10 cellular contexts compared by ENCODE assay signal in genomic region chr10:132616170-132616994, GRCh38.
DNase-seq lines count a peak whose midpoint lies in the region; ATAC-seq and TF ChIP-seq lines count a peak whose summit lies in the region.
"Had no signal": no experiment of that assay in that cellular context is flagged by ENCODE, and none has a peak within 500 bp of the region (broad histone marks: within the 10 kb centered on the region; RNA-seq: fewer than 3 reads in every experiment).

No MANE protein-coding gene starts in this region.

- H3K27ac Mint-ChIP-seq in CD8-positive, alpha-beta T cell = peak overlapping the region; percentile 91
- peak overlapping the region; percentile 87 for H3K27ac Mint-ChIP-seq in activated CD8-positive, alpha-beta T cell treated with anti-CD3 and anti-CD28 coated beads, Interleukin-2, amount 10 ng/mL, durations not matched to agents 7 days and 5 days
- peak overlapping the region; percentile 89 for H3K27ac Mint-ChIP-seq in central memory CD8-positive, alpha-beta T cell (ENCODE audit: low read depth)

- H3K9me3 ChIP-seq in CD8-positive, alpha-beta T cell (ENCODE audit: low read length) = peaks cover 7% of the 10 kb centered on the region

- DNase-seq in CD8-positive, alpha-beta T cell = peak; percentile 30 to 87 (median 42)
- peak; percentile 65 for DNase-seq in activated CD8-positive, alpha-beta T cell treated with anti-CD3 and anti-CD28 coated beads, Interleukin-2, amount 10 ng/mL, durations not matched to agents 7 days and 5 days
- DNase-seq in central memory CD8-positive, alpha-beta T cell (ENCODE audit: low spot score in 2 of 2) = peak; percentile 54 to 76
- peak; percentile 56 for DNase-seq in stimulated activated CD4-positive, alpha-beta T cell treated with anti-CD3 and anti-CD28 coated beads, Interleukin-4, amount 100 ng/mL, for 24 hours
- DNase-seq in AML-193 (lab: John Stamatoyannopoulos, UW) = no peak

- ATAC-seq in CD8-positive, alpha-beta T cell = peak; percentile 86
- peak; percentile 63 for ATAC-seq in activated CD8-positive, alpha-beta T cell treated with anti-CD3 and anti-CD28 coated beads, Interleukin-2, amount 10 ng/mL, durations not matched to agents 7 days and 5 days
- peak; percentile 89 for ATAC-seq in central memory CD8-positive, alpha-beta T cell (replicated peaks; ENCODE audit: extremely low read depth, poor library complexity, severe bottlenecking)
- ATAC-seq in HG02938 (IDR thresholded peaks at IDR 0.05; ENCODE audit: unreplicated experiment) = no peak
- ATAC-seq in HG02678 (IDR thresholded peaks at IDR 0.05; ENCODE audit: unreplicated experiment) = no peak
- no peak for ATAC-seq in HG03520 (IDR thresholded peaks at IDR 0.05; ENCODE audit: unreplicated experiment)
- ATAC-seq: Right ventricle myocardium inferior had no signal

- POLR2A ChIA-PET in CD8-positive, alpha-beta T cell (lab: Charles Lee) = no interaction called here
- POLR2A ChIA-PET in activated CD8-positive, alpha-beta T cell treated with anti-CD3 and anti-CD28 coated beads, Interleukin-2, amount 10 ng/mL, durations not matched to agents 7 days and 5 days (lab: Charles Lee) = no interaction called here

- peaks cover 25% of the 10 kb centered on the region for H3K9me3 Mint-ChIP-seq in CD8-positive, alpha-beta T cell
- H3K9me3 Mint-ChIP-seq in activated CD8-positive, alpha-beta T cell treated with anti-CD3 and anti-CD28 coated beads, Interleukin-2, amount 10 ng/mL, durations not matched to agents 7 days and 5 days (ENCODE audit: insufficient read depth) = peaks cover 35% of the 10 kb centered on the region
- H3K9me3 Mint-ChIP-seq in central memory CD8-positive, alpha-beta T cell = peaks cover 7% of the 10 kb centered on the region

- peaks cover 28% of the 10 kb centered on the region for H3K4me1 Mint-ChIP-seq in CD8-positive, alpha-beta T cell (ENCODE audit: low read depth)
- H3K4me1 Mint-ChIP-seq in activated CD8-positive, alpha-beta T cell treated with anti-CD3 and anti-CD28 coated beads, Interleukin-2, amount 10 ng/mL, durations not matched to agents 7 days and 5 days (ENCODE audit: low read depth) = peaks cover 25% of the 10 kb centered on the region
- H3K4me1 Mint-ChIP-seq in central memory CD8-positive, alpha-beta T cell = peaks cover 17% of the 10 kb centered on the region

- H3K36me3 ChIP-seq in CD8-positive, alpha-beta T cell (ENCODE audit: insufficient read depth, low read length) = no peaks in the 10 kb centered on the region

- peak overlapping the region; percentile 42 for H3K4me3 Mint-ChIP-seq in CD8-positive, alpha-beta T cell
- H3K4me3 Mint-ChIP-seq in activated CD8-positive, alpha-beta T cell treated with anti-CD3 and anti-CD28 coated beads, Interleukin-2, amount 10 ng/mL, durations not matched to agents 7 days and 5 days = peak overlapping the region; percentile 44
- H3K4me3 Mint-ChIP-seq in central memory CD8-positive, alpha-beta T cell = peak overlapping the region; percentile 56

- CTCF ChIA-PET in CD8-positive, alpha-beta T cell (lab: Charles Lee) = interaction anchor here (0.6 to 1.9 kb wide), 4 partner anchors 12 to 313 kb away, joined by 3 to 6 read pairs (median 3); no protein-coding TSS in a partner anchor
- CTCF ChIA-PET in activated CD8-positive, alpha-beta T cell treated with anti-CD3 and anti-CD28 coated beads, Interleukin-2, amount 10 ng/mL, durations not matched to agents 7 days and 5 days (lab: Charles Lee) = no interaction called here

- H3K4me1 ChIP-seq in CD8-positive, alpha-beta T cell (ENCODE audit: insufficient read depth, low read length) = peaks cover 17% of the 10 kb centered on the region
- H3K4me1 ChIP-seq: parathyroid adenoma had no signal

- intact Hi-C loops in CD8-positive, alpha-beta T cell (cut with DNase I, micrococcal nuclease) = loop anchor here in 1 of 2 experiments (5.0 kb wide), 1 partner anchor 79 kb away; the partner anchor contains the start of gene INPP5A

- peak overlapping the region; percentile 27 for H3K27ac ChIP-seq in CD8-positive, alpha-beta T cell (ENCODE audit: low read depth, low read length)
- H3K27ac ChIP-seq: parathyroid adenoma had no signal

- H3K27me3 ChIP-seq in CD8-positive, alpha-beta T cell (ENCODE audit: insufficient read depth, low read length) = no peaks in the 10 kb centered on the region

- TF ChIP-seq CTCF in CD8-positive, alpha-beta T cell (IDR thresholded peaks at IDR 0.05) = no peak

- no peaks in the 10 kb centered on the region for H3K27me3 Mint-ChIP-seq in CD8-positive, alpha-beta T cell (ENCODE audit: low read depth)
- H3K27me3 Mint-ChIP-seq in activated CD8-positive, alpha-beta T cell treated with anti-CD3 and anti-CD28 coated beads, Interleukin-2, amount 10 ng/mL, durations not matched to agents 7 days and 5 days (ENCODE audit: low read depth) = peaks cover 3% of the 10 kb centered on the region
- no peaks in the 10 kb centered on the region for H3K27me3 Mint-ChIP-seq in central memory CD8-positive, alpha-beta T cell

- H3K4me3 ChIP-seq in CD8-positive, alpha-beta T cell (ENCODE audit: low read depth, low read length) = no peak overlapping the region

- H3K36me3 Mint-ChIP-seq in CD8-positive, alpha-beta T cell = peaks cover 36% of the 10 kb centered on the region
- peaks cover 41% of the 10 kb centered on the region for H3K36me3 Mint-ChIP-seq in activated CD8-positive, alpha-beta T cell treated with anti-CD3 and anti-CD28 coated beads, Interleukin-2, amount 10 ng/mL, durations not matched to agents 7 days and 5 days (ENCODE audit: low read depth)
- H3K36me3 Mint-ChIP-seq in central memory CD8-positive, alpha-beta T cell (ENCODE audit: insufficient read depth) = peaks cover 14% of the 10 kb centered on the region

Comparison
In these comparisons a context has a peak if more than half of its experiments do, and no peak if none do; other contexts are left out.
1. ATAC-seq: peak in CD8-positive, alpha-beta T cell (single experiment), activated CD8-positive, alpha-beta T cell treated with anti-CD3 and anti-CD28 coated beads, Interleukin-2, amount 10 ng/mL, durations not matched to agents 7 days and 5 days (single experiment) and central memory CD8-positive, alpha-beta T cell (single experiment); none in HG02938 (single experiment), HG02678 (single experiment) and HG03520 (single experiment).
2. DNase-seq: peak in CD8-positive, alpha-beta T cell (7 of 7), activated CD8-positive, alpha-beta T cell treated with anti-CD3 and anti-CD28 coated beads, Interleukin-2, amount 10 ng/mL, durations not matched to agents 7 days and 5 days (single experiment), central memory CD8-positive, alpha-beta T cell (2 of 2) and stimulated activated CD4-positive, alpha-beta T cell treated with anti-CD3 and anti-CD28 coated beads, Interleukin-4, amount 100 ng/mL, for 24 hours (single experiment); none in AML-193 (0 of 2).
3. Peak in every context shown above with its lines, with median percentiles within 50 percentile points of each other: H3K27ac Mint-ChIP-seq and H3K4me3 Mint-ChIP-seq.